9 cellular contexts compared by ENCODE assay signal in the genomic region with DNA sequence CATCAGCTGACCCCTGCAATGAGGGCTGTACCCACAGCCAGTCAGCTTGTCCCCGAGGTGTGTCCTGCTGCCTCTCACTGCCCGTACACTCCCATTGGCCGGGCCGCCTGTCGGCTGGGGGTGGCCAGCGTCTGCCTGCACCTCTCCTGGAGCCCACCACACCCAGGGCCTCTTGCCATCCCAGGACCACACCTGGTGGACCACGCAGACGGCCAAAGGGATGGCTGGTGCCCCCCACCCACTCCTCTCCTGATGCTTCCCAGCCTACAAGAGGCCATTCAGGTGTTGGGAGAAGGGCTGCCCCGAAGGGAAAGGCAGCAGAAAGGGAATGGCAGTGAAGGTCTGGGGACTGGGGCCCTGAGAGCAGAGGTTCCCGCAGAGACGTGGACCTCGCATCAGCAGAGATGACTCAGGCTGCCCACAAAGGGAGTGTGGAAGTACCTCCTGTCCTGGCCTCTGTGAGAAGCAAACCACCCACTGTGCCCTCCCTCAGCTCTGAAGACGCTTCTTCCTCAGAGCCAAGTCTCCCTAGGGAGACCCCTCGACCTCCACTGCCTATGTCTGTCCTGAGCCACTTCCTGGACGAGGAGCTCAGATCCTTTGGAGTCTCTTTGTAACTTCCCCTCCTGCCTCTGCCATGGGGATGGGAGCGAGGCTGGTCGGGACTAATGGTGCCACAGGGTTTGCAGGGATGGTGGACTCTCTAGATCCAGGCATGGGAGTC.
DNase-seq lines count a peak whose midpoint lies in the region; ATAC-seq and TF ChIP-seq lines count a peak whose summit lies in the region.
"Had no signal": no experiment of that assay in that cellular context is flagged by ENCODE, and none has a peak within 500 bp of the region (broad histone marks: within the 10 kb centered on the region; RNA-seq: fewer than 3 reads in every experiment).

No MANE protein-coding gene starts in this region.

- H3K27me3 Mint-ChIP-seq in Caco-2 (ENCODE audit: insufficient read depth, unreplicated experiment) (no peaks in the 10 kb centered on the region), progenitor cell of endocrine pancreas (no peaks in the 10 kb centered on the region)
- no peaks in the 10 kb centered on the region for H3K27me3 Mint-ChIP-seq in dendritic cell treated with granulocyte-macrophage colony-stimulating factor and Interleukin-4, amounts not matched to agents 40 ng/mL and 50 ng/mL, for 4 days

- TF ChIP-seq CTCF in Caco-2 (IDR thresholded peaks at IDR 0.05; ENCODE audit: insufficient read depth in 1 of 2, low read depth in 1 of 2, low read length in 1 of 2, severe bottlenecking in 1 of 2, unreplicated experiment in 1 of 2) (no peak), progenitor cell of endocrine pancreas (IDR thresholded peaks at IDR 0.05; ENCODE audit: unreplicated experiment) (no peak)

- no peaks in the 10 kb centered on the region for H3K9me3 ChIP-seq in Caco-2

- H3K4me3 Mint-ChIP-seq in Caco-2 (ENCODE audit: unreplicated experiment) (no peak overlapping the region), progenitor cell of endocrine pancreas (ENCODE audit: low read depth) (no peak overlapping the region)
- H3K4me3 Mint-ChIP-seq in dendritic cell treated with granulocyte-macrophage colony-stimulating factor and Interleukin-4, amounts not matched to agents 40 ng/mL and 50 ng/mL, for 4 days: peak overlapping the region; percentile 7

- no peaks in the 10 kb centered on the region for H3K27me3 ChIP-seq in Caco-2 (replicated peaks; ENCODE audit: control insufficient read depth, insufficient read depth, low read length)

- no TSS peak for BruUV-seq in Caco-2 (replicated peaks; lab: Mats Ljungman, UMichigan)

- H3K4me3 ChIP-seq in Caco-2 (ENCODE audit: low read depth, low read length): no peak overlapping the region

- POLR2A ChIA-PET in Caco-2 (lab: Charles Lee): no interaction called here

- CTCF ChIA-PET in Caco-2 (lab: Charles Lee): interaction anchor here (0.6 to 0.8 kb wide), 2 partner anchors 19 to 90 kb away, joined by 3 to 7 read pairs; no protein-coding TSS in a partner anchor

- intact Hi-C loops in Caco-2 (cut with micrococcal nuclease; ENCODE audit: unreplicated experiment): no loop called here
- intact Hi-C loops in dendritic cell treated with granulocyte-macrophage colony-stimulating factor and Interleukin-4, amounts not matched to agents 40 ng/mL and 50 ng/mL, for 4 days (cut with micrococcal nuclease): no loop called here

- no peaks in the 10 kb centered on the region for H3K9me3 Mint-ChIP-seq in Caco-2 (ENCODE audit: unreplicated experiment)
- no peaks in the 10 kb centered on the region for H3K9me3 Mint-ChIP-seq in dendritic cell treated with granulocyte-macrophage colony-stimulating factor and Interleukin-4, amounts not matched to agents 40 ng/mL and 50 ng/mL, for 4 days
- H3K9me3 Mint-ChIP-seq in progenitor cell of endocrine pancreas (ENCODE audit: low read depth): no peaks in the 10 kb centered on the region

- H3K36me3 Mint-ChIP-seq in Caco-2 (ENCODE audit: insufficient read depth, unreplicated experiment) (peaks cover 52% of the 10 kb centered on the region), progenitor cell of endocrine pancreas (ENCODE audit: insufficient read depth) (peaks cover 3% of the 10 kb centered on the region)
- H3K36me3 Mint-ChIP-seq in dendritic cell treated with granulocyte-macrophage colony-stimulating factor and Interleukin-4, amounts not matched to agents 40 ng/mL and 50 ng/mL, for 4 days (ENCODE audit: low read depth): peaks cover 58% of the 10 kb centered on the region

- H3K27ac Mint-ChIP-seq in Caco-2 (ENCODE audit: unreplicated experiment) (peak overlapping the region; percentile 87), progenitor cell of endocrine pancreas (peak overlapping the region; percentile 17)
- peak overlapping the region; percentile 96 for H3K27ac Mint-ChIP-seq in dendritic cell treated with granulocyte-macrophage colony-stimulating factor and Interleukin-4, amounts not matched to agents 40 ng/mL and 50 ng/mL, for 4 days

- peaks cover 31% of the 10 kb centered on the region for H3K4me1 ChIP-seq in Caco-2

- DNase-seq in Caco-2 (no peak), NCI-H226 (peak; percentile 62), progenitor cell of endocrine pancreas (ENCODE audit: low spot score, unreplicated experiment) (no peak), hippocampal formation (lab: John Stamatoyannopoulos, UW) (no peak)
- DNase-seq: stimulated activated CD4-positive, alpha-beta T cell treated with anti-CD3 and anti-CD28 coated beads, Interleukin-15, amount 100 ng/mL, for 24 hours had no signal

- ATAC-seq in GM21360 (IDR thresholded peaks at IDR 0.05; ENCODE audit: unreplicated experiment) (no peak), GM19395 (IDR thresholded peaks at IDR 0.05; ENCODE audit: unreplicated experiment) (no peak), HG03469 (IDR thresholded peaks at IDR 0.05; ENCODE audit: unreplicated experiment) (no peak)

- peaks cover 6% of the 10 kb centered on the region for H3K36me3 ChIP-seq in Caco-2 (ENCODE audit: control insufficient read depth, insufficient read depth, low read length)

- H3K4me1 Mint-ChIP-seq in Caco-2 (ENCODE audit: low read depth, unreplicated experiment): peaks cover 28% of the 10 kb centered on the region
- H3K4me1 Mint-ChIP-seq in dendritic cell treated with granulocyte-macrophage colony-stimulating factor and Interleukin-4, amounts not matched to agents 40 ng/mL and 50 ng/mL, for 4 days (ENCODE audit: low read depth): peaks cover 63% of the 10 kb centered on the region
- peaks cover 8% of the 10 kb centered on the region for H3K4me1 Mint-ChIP-seq in progenitor cell of endocrine pancreas (ENCODE audit: low read depth)

Comparison
In these comparisons a context has a peak if more than half of its experiments do, and no peak if none do; other contexts are left out.
1. H3K27ac Mint-ChIP-seq: peak in every context shown above with its lines; median percentile 96 in dendritic cell treated with granulocyte-macrophage colony-stimulating factor and Interleukin-4, amounts not matched to agents 40 ng/mL and 50 ng/mL, for 4 days; 87 in Caco-2; 17 in progenitor cell of endocrine pancreas.